Comparison of ENCODE assay signal across 35 cellular contexts in the genomic region with DNA sequence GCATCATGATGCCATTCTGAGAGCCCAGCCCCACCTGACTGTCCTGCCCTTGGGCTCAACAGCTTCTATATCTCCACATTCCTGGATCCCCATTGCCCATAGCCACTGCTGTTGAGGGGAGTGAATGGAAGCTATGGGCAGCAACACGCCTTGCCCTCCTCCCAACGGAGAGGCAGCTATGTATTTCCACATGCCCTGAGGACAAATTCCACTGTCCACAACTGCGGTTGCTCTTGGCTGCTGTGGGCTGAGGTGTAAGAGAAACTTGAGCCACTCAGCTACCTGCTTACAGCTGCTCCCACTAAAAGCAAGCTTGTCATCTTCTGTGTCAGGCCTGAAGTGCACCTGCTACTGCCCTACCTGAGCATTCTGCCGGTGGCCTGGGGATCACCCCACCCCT.
"Had no signal": no experiment of that assay in that cellular context is flagged by ENCODE, and none has a peak within 500 bp of the region (broad histone marks: within the 10 kb centered on the region; RNA-seq: fewer than 3 reads in every experiment).

No MANE protein-coding gene starts in this region.

- H3K27me3 ChIP-seq: adrenal gland, dorsolateral prefrontal cortex, esophagus muscularis mucosa, gastroesophageal sphincter, heart right ventricle had no signal

- H3K27ac ChIP-seq: adrenal gland, coronary artery, dorsolateral prefrontal cortex, esophagus muscularis mucosa, gastroesophageal sphincter, heart right ventricle, WERI-Rb-1 had no signal

- ATAC-seq: activated CD4-positive, CD25-positive, alpha-beta regulatory T cell treated with anti-CD3 and anti-CD28 coated beads, Interleukin-2, amount 50 U/mL, for 24 hours; activated CD8-positive, alpha-beta T cell treated with anti-CD3 and anti-CD28 coated beads for 36 hours; activated T-cell treated with anti-CD3 and anti-CD28 coated beads, Interleukin-2, amount 50 U/mL, for 4 hours; gastroesophageal sphincter; heart right ventricle; T-helper 17 cell had no signal

- H3K4me1 Mint-ChIP-seq: activated B cell treated with CpG ODN at 0.5 μM for 24 hours; activated naive CD4-positive, alpha-beta T cell treated with anti-CD3 and anti-CD28 coated beads, Interleukin-2, amount 50 U/mL, for 24 hours; activated naive CD8-positive, alpha-beta T cell treated with anti-CD3 and anti-CD28 coated beads for 36 hours; activated naive CD8-positive, alpha-beta T cell treated with anti-CD3 and anti-CD28 coated beads, Interleukin-2, amount 50 U/mL, for 24 hours; brain; central memory CD8-positive, alpha-beta T cell; endodermal cell; T-helper 17 cell had no signal

- H3K4me3 ChIP-seq: adrenal gland, coronary artery, dorsolateral prefrontal cortex, esophagus muscularis mucosa, gastroesophageal sphincter, heart right ventricle had no signal

- H3K27me3 Mint-ChIP-seq: central memory CD8-positive, alpha-beta T cell; dendritic cell treated with granulocyte-macrophage colony-stimulating factor and Interleukin-4, amounts not matched to agents 40 ng/mL and 50 ng/mL, for 4 days; T-helper 17 cell had no signal

- H3K4me3 Mint-ChIP-seq: activated B cell treated with CpG ODN at 0.5 μM for 24 hours; activated CD8-positive, alpha-beta T cell treated with anti-CD3 and anti-CD28 coated beads for 36 hours; activated naive CD4-positive, alpha-beta T cell treated with anti-CD3 and anti-CD28 coated beads for 36 hours; activated naive CD4-positive, alpha-beta T cell treated with anti-CD3 and anti-CD28 coated beads, Interleukin-2, amount 50 U/mL, for 24 hours; activated naive CD8-positive, alpha-beta T cell treated with anti-CD3 and anti-CD28 coated beads for 36 hours; activated naive CD8-positive, alpha-beta T cell treated with anti-CD3 and anti-CD28 coated beads, Interleukin-2, amount 50 U/mL, for 24 hours; activated T-cell treated with anti-CD3 and anti-CD28 coated beads, Interleukin-2, amount 50 U/mL, for 4 hours; activated T-helper 1 cell treated with anti-CD3 and anti-CD28 coated beads, Interleukin-12 subunit alpha, Interleukin-12 subunit beta, Interleukin-2, Interleukin-4 antibody, amounts not matched to agents 30 ng/mL and 10 ng/mL and 1 ng/mL, durations not matched to agents 14 hours and 24 hours and 36 hours; brain; central memory CD8-positive, alpha-beta T cell; dendritic cell treated with granulocyte-macrophage colony-stimulating factor and Interleukin-4, amounts not matched to agents 40 ng/mL and 50 ng/mL, for 4 days; endodermal cell; T-helper 17 cell; T-helper 2 cell treated with Interferon-gamma antibody and Interleukin-4, amounts not matched to agents 5 μg/mL and 100 μg/mL, for 36 hours had no signal

- DNase-seq: activated B cell treated with CpG ODN at 0.5 μM for 24 hours; activated CD4-positive, alpha-beta T cell treated with anti-CD3 and anti-CD28 coated beads for 48 hours; activated CD4-positive, alpha-beta T cell treated with anti-CD3 and anti-CD28 coated beads, Interleukin-2, amount 50 U/mL, for 1 hour; activated CD4-positive, alpha-beta T cell treated with anti-CD3 and anti-CD28 coated beads, Interleukin-2, amount 50 U/mL, for 48 hours; activated CD8-positive, alpha-beta memory T cell treated with anti-CD3 and anti-CD28 coated beads for 24 hours; activated CD8-positive, alpha-beta T cell treated with anti-CD3 and anti-CD28 coated beads for 36 hours; activated effector memory CD4-positive, alpha-beta T cell treated with anti-CD3 and anti-CD28 coated beads, Interleukin-2, amount 50 U/mL, for 16 hours; activated naive CD4-positive, alpha-beta T cell treated with anti-CD3 and anti-CD28 coated beads for 36 hours; activated naive CD8-positive, alpha-beta T cell treated with anti-CD3 and anti-CD28 coated beads for 36 hours; activated naive CD8-positive, alpha-beta T cell treated with anti-CD3 and anti-CD28 coated beads, Interleukin-2, amount 50 U/mL, for 24 hours; activated T-cell treated with anti-CD3 and anti-CD28 coated beads, Interleukin-2, amount 50 U/mL, for 4 hours; adrenal gland; amygdala; aorta; dorsolateral prefrontal cortex; effector memory CD4-positive, alpha-beta T cell; endodermal cell; erythroblast; foreskin melanocyte; heart right ventricle; T-helper 1 cell; T-helper 17 cell; T1000; WERI-Rb-1 had no signal

- H3K4me1 ChIP-seq: adrenal gland, esophagus muscularis mucosa, gastroesophageal sphincter, heart right ventricle had no signal

- H3K36me3 ChIP-seq: adrenal gland, esophagus muscularis mucosa, gastroesophageal sphincter, heart right ventricle, WERI-Rb-1 had no signal

- H3K27ac Mint-ChIP-seq: activated B cell treated with CpG ODN at 0.5 μM for 24 hours; activated CD8-positive, alpha-beta T cell treated with anti-CD3 and anti-CD28 coated beads for 36 hours; activated naive CD4-positive, alpha-beta T cell treated with anti-CD3 and anti-CD28 coated beads for 36 hours; activated naive CD4-positive, alpha-beta T cell treated with anti-CD3 and anti-CD28 coated beads, Interleukin-2, amount 50 U/mL, for 24 hours; activated naive CD8-positive, alpha-beta T cell treated with anti-CD3 and anti-CD28 coated beads for 36 hours; activated naive CD8-positive, alpha-beta T cell treated with anti-CD3 and anti-CD28 coated beads, Interleukin-2, amount 50 U/mL, for 24 hours; activated T-helper 1 cell treated with anti-CD3 and anti-CD28 coated beads, Interleukin-12 subunit alpha, Interleukin-12 subunit beta, Interleukin-2, Interleukin-4 antibody, amounts not matched to agents 30 ng/mL and 10 ng/mL and 1 ng/mL, durations not matched to agents 14 hours and 24 hours and 36 hours; activated T-helper 2 cell treated with anti-CD3 and anti-CD28 coated beads, Interferon-gamma antibody, Interleukin-2, Interleukin-4, amounts not matched to agents 10 μg/mL and 5 μg/mL and 100 μg/mL, durations not matched to agents 14 hours and 24 hours and 36 hours; brain; dendritic cell treated with granulocyte-macrophage colony-stimulating factor and Interleukin-4, amounts not matched to agents 40 ng/mL and 50 ng/mL, for 4 days; endodermal cell; T-helper 17 cell; T-helper 2 cell treated with Interferon-gamma antibody and Interleukin-4, amounts not matched to agents 5 μg/mL and 100 μg/mL, for 36 hours had no signal

- H3K36me3 Mint-ChIP-seq: activated naive CD4-positive, alpha-beta T cell treated with anti-CD3 and anti-CD28 coated beads, Interleukin-2, amount 50 U/mL, for 24 hours had no signal
